Comparison of ENCODE assay signal across 8 cellular contexts in the genomic region with DNA sequence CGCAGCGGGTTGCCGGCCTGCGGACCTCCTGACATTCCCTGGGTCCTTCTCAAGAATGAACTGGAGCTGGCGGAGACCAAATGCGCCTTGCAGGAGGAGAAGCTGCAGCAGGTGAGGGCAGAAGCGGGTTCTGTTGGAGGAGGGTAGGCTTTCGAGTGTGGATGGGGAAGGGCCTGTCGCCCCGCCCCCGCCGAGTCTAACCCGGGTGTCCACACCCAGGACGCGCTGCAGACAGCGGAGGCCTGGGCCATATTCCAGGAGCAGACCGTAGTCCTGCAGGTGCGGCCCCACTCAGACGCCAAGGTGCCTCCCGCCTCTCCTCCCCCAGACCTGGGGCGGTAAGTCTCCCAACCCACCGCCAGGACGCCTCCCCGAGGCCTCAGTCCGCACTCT.
DNase-seq lines count a peak whose midpoint lies in the region; ATAC-seq and TF ChIP-seq lines count a peak whose summit lies in the region.
"Not testable (repeated sequence)": the region's sequence is repeated elsewhere in the genome, so short reads cannot be mapped to it uniquely, and the experiment has no call there.

No MANE protein-coding gene starts in this region.

- H3K36me3 ChIP-seq in Peyer's patch, thoracic aorta: not testable (repeated sequence)
- H3K36me3 ChIP-seq in esophagus squamous epithelium = peaks cover 0 to 10% (median 4%) of the 10 kb centered on the region in 3 donors

- DNase-seq in Peyer's patch; activated naive CD4-positive, alpha-beta T cell treated with anti-CD3 and anti-CD28 coated beads for 36 hours; esophagus squamous epithelium (lab: John Stamatoyannopoulos, UW); natural killer cell; thoracic aorta (ENCODE audit: low spot score): not testable (repeated sequence)

- H3K9me3 Mint-ChIP-seq in activated naive CD4-positive, alpha-beta T cell treated with anti-CD3 and anti-CD28 coated beads for 36 hours; natural killer cell: not testable (repeated sequence)

- CTCF ChIA-PET in activated naive CD4-positive, alpha-beta T cell treated with anti-CD3 and anti-CD28 coated beads for 36 hours (lab: Charles Lee) = not testable (repeated sequence)

- H3K36me3 Mint-ChIP-seq in activated naive CD4-positive, alpha-beta T cell treated with anti-CD3 and anti-CD28 coated beads for 36 hours (ENCODE audit: low read depth); natural killer cell: not testable (repeated sequence)

- peak overlapping the region; percentile 97 for H3K4me3 Mint-ChIP-seq in activated naive CD4-positive, alpha-beta T cell treated with anti-CD3 and anti-CD28 coated beads for 36 hours
- peak overlapping the region; percentile 96 for H3K4me3 Mint-ChIP-seq in natural killer cell

- TF ChIP-seq CTCF in Peyer's patch (IDR thresholded peaks at IDR 0.05); esophagus squamous epithelium (IDR thresholded peaks at IDR 0.05); natural killer cell (IDR thresholded peaks at IDR 0.05); thoracic aorta (IDR thresholded peaks at IDR 0.05): not testable (repeated sequence)

- not testable (repeated sequence) for H3K27me3 ChIP-seq in Peyer's patch; esophagus squamous epithelium; thoracic aorta (replicated peaks; ENCODE audit: insufficient read depth)

- H3K4me3 ChIP-seq in Peyer's patch = peak overlapping the region; percentile 43 to 60 (median 54)
- H3K4me3 ChIP-seq in esophagus squamous epithelium = peak overlapping the region; percentile 35 to 62 (median 54)
- H3K4me3 ChIP-seq in thoracic aorta = peak overlapping the region; percentile 79

- ATAC-seq in GM18498 (IDR thresholded peaks at IDR 0.05; ENCODE audit: unreplicated experiment) (peak; percentile 31), GM21619 (IDR thresholded peaks at IDR 0.05; ENCODE audit: unreplicated experiment) (peak; percentile 20), HG03066 (IDR thresholded peaks at IDR 0.05; ENCODE audit: low read depth, unreplicated experiment) (peak; percentile 27), natural killer cell (peak; percentile 17 to 45 (median 24)), thoracic aorta (ENCODE audit: insufficient number of reproducible peaks, low FRiP score, low read depth) (peak; percentile 22)

- H3K4me1 ChIP-seq in Peyer's patch (peaks cover 0 to 10% (median 2%) of the 10 kb centered on the region in 4 donors), esophagus squamous epithelium (peaks cover 6 to 17% (median 10%) of the 10 kb centered on the region in 3 donors)
- H3K4me1 ChIP-seq in thoracic aorta (ENCODE audit: control insufficient read depth in 1 of 2, low read depth in 2 of 2) = not testable (repeated sequence)

- not testable (repeated sequence) for H3K27ac Mint-ChIP-seq in activated naive CD4-positive, alpha-beta T cell treated with anti-CD3 and anti-CD28 coated beads for 36 hours
- peak overlapping the region; percentile 96 to 98 for H3K27ac Mint-ChIP-seq in natural killer cell

- not testable (repeated sequence) for H3K9me3 ChIP-seq in Peyer's patch, esophagus squamous epithelium, thoracic aorta

- 0% methylated on average over 6 of the region's 25 CpGs; no CpG with 5 or more reads in 1 of the 2 donors for WGBS in esophagus squamous epithelium, 2 donors

- H3K27me3 Mint-ChIP-seq in activated naive CD4-positive, alpha-beta T cell treated with anti-CD3 and anti-CD28 coated beads for 36 hours (ENCODE audit: low read depth); natural killer cell (ENCODE audit: low read depth in 2 of 2): not testable (repeated sequence)

- peaks cover 13% of the 10 kb centered on the region for H3K4me1 Mint-ChIP-seq in activated naive CD4-positive, alpha-beta T cell treated with anti-CD3 and anti-CD28 coated beads for 36 hours (ENCODE audit: low read depth)
- H3K4me1 Mint-ChIP-seq in natural killer cell = not testable (repeated sequence)

- not testable (repeated sequence) for TF ChIP-seq POLR2A in Peyer's patch (IDR thresholded peaks at IDR 0.05); esophagus squamous epithelium (IDR thresholded peaks at IDR 0.05)

- H3K27ac ChIP-seq in Peyer's patch (peak overlapping the region in 3 of 4 donors; percentile 87 to 92 (median 89)), esophagus squamous epithelium (peak overlapping the region; percentile 19 to 92 (median 88))
- H3K27ac ChIP-seq in thoracic aorta = not testable (repeated sequence)

- intact Hi-C loops in activated naive CD4-positive, alpha-beta T cell treated with anti-CD3 and anti-CD28 coated beads for 36 hours (cut with micrococcal nuclease) = loop anchor here (1.0 to 5.0 kb wide), 9 partner anchors 79 to 381 kb away; partner anchors contain the start of genes CRKL, DGCR6L and PI4KA
- intact Hi-C loops in esophagus squamous epithelium (cut with DNase I) = not testable (repeated sequence)
- intact Hi-C loops in natural killer cell (cut with micrococcal nuclease) = loop anchor here (5.0 kb wide), 1 partner anchor 136 kb away; no protein-coding TSS in a partner anchor
